ENCODE assay signal across 8 cellular contexts in genomic region chr2:134917219-134917957, GRCh38.
A peak's percentile ranks its signal among the peaks of the same experiment; 100 is the strongest.
DNase-seq lines count a peak whose midpoint lies in the region; ATAC-seq and TF ChIP-seq lines count a peak whose summit lies in the region.

No MANE protein-coding gene starts in this region.

- ATAC-seq in stimulated activated naive CD8-positive, alpha-beta T cell treated with anti-CD3 and anti-CD28 coated beads, Interleukin-15, Interleukin-2, amounts not matched to agents 100 U/mL and 50 U/mL, for 24 hours, result no peak
- no peak for ATAC-seq in HG03342 (IDR thresholded peaks at IDR 0.05; ENCODE audit: unreplicated experiment)

- H3K4me3 ChIP-seq in astrocyte of the spinal cord (ENCODE audit: low read depth, low read length), result peak overlapping the region; percentile 95

- H3K36me3 ChIP-seq in ES-I3 (ENCODE audit: insufficient read depth, low read length), result no peaks in the 10 kb centered on the region

- peak overlapping the region; percentile 99 for H3K9ac ChIP-seq in ES-I3 (ENCODE audit: low read depth, low read length)

- no peaks in the 10 kb centered on the region for H3K9me3 ChIP-seq in ES-I3 (ENCODE audit: control insufficient read depth, insufficient read depth, low read length)

- no peaks in the 10 kb centered on the region; the same call in 1 of the 2 replicates for H3K4me1 ChIP-seq in ES-I3 (ENCODE audit: insufficient read depth, low read length)

- in situ Hi-C loops in astrocyte of the spinal cord (cut with HindIII; ENCODE audit: low sequenced_read_pairs), result no loop called here

- DNase-seq in NCI-H2227 (lab: John Stamatoyannopoulos, UW; ENCODE audit: unreplicated experiment) (peak; percentile 34), astrocyte of the spinal cord (ENCODE audit: low read depth, low spot score) (no peak), left kidney (ENCODE audit: low read depth, low spot score) (peak; percentile 51), CD1c-positive myeloid dendritic cell (ENCODE audit: extremely low spot score) (no peak), NCI-H524 (lab: John Stamatoyannopoulos, UW) (no peak)
- DNase-seq in stimulated activated naive CD8-positive, alpha-beta T cell treated with anti-CD3 and anti-CD28 coated beads, Interleukin-15, Interleukin-2, amounts not matched to agents 100 U/mL and 50 U/mL, for 24 hours, result peak; percentile 21

- no peak for TF ChIP-seq CTCF in astrocyte of the spinal cord (IDR thresholded peaks at IDR 0.05; ENCODE audit: low read depth, low read length)

Comparison
In these comparisons a context has a peak if more than half of its experiments do, and no peak if none do; other contexts are left out.
1. DNase-seq: peak in NCI-H2227 (single experiment), left kidney (single experiment) and stimulated activated naive CD8-positive, alpha-beta T cell treated with anti-CD3 and anti-CD28 coated beads, Interleukin-15, Interleukin-2, amounts not matched to agents 100 U/mL and 50 U/mL, for 24 hours (single experiment); none in astrocyte of the spinal cord (single experiment), CD1c-positive myeloid dendritic cell (single experiment) and NCI-H524 (0 of 2).